In the genomic region with DNA sequence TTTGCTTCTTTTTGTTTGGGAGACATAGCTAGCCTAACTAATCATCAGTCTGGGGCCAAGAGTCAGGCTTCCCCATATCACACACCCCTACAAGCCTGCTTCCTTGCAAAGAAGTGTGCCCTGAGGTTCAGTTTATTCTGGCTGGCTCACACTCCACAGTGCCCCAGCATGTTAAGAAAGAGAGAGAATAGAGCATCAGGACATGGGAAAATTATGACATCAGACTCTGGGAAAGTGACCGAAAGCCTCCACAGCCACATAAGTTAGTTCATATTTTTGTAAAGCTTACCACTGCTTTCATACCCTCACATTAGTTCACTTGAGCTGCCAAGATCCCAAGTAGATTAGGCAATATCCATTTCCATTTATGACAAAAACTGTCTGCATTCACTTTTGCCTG, we compare ENCODE assay signal across 19 cellular contexts.
DNase-seq lines count a peak whose midpoint lies in the region; ATAC-seq and TF ChIP-seq lines count a peak whose summit lies in the region.
"Had no signal": no experiment of that assay in that cellular context is flagged by ENCODE, and none has a peak within 500 bp of the region (broad histone marks: within the 10 kb centered on the region; RNA-seq: fewer than 3 reads in every experiment).

No MANE protein-coding gene starts in this region.

- DNase-seq in AG20443 (ENCODE audit: low spot score): peak; percentile 55
- peak; percentile 29 for DNase-seq in NCI-H226
- peak; percentile 52 for DNase-seq in epithelial cell of esophagus (ENCODE audit: low read depth)
- no peak for DNase-seq in osteocyte (ENCODE audit: extremely low spot score, unreplicated experiment)
- DNase-seq in coronary artery (ENCODE audit: low spot score): no peak
- DNase-seq: amygdala; gastrocnemius medialis; GDM1; NCI-H2029; NCI-H524 treated with DMSO at 0.1 percent for 48 hours; psoas muscle; SHP77 treated with DMSO at 0.1 percent for 48 hours; stimulated activated naive CD8-positive, alpha-beta T cell treated with anti-CD3 and anti-CD28 coated beads, Interleukin-15, amount 100 ng/mL, for 72 hours; T-helper 2 cell had no signal

- peak overlapping the region; percentile 11 for H3K27ac Mint-ChIP-seq in osteocyte (ENCODE audit: unreplicated experiment)
- H3K27ac Mint-ChIP-seq: stimulated activated naive CD8-positive, alpha-beta T cell treated with anti-CD3 and anti-CD28 coated beads, Interleukin-15, amount 100 ng/mL, for 72 hours had no signal

- H3K4me1 Mint-ChIP-seq in osteocyte (ENCODE audit: unreplicated experiment): peaks cover 5% of the 10 kb centered on the region

- H3K36me3 Mint-ChIP-seq in osteocyte (ENCODE audit: unreplicated experiment): no peaks in the 10 kb centered on the region

- TF ChIP-seq CTCF in epithelial cell of esophagus (IDR thresholded peaks at IDR 0.05; ENCODE audit: insufficient read depth, low read depth, low read length, missing control alignments) (no peak), osteocyte (IDR thresholded peaks at IDR 0.05) (no peak), coronary artery (IDR thresholded peaks at IDR 0.05) (no peak)

- no peak overlapping the region for H3K4me3 Mint-ChIP-seq in osteocyte (ENCODE audit: unreplicated experiment)
- H3K4me3 Mint-ChIP-seq: nephron; stimulated activated naive CD8-positive, alpha-beta T cell treated with anti-CD3 and anti-CD28 coated beads, Interleukin-15, amount 100 ng/mL, for 72 hours had no signal

- ATAC-seq in HG03025 (IDR thresholded peaks at IDR 0.05; ENCODE audit: low FRiP score, unreplicated experiment) (no peak), GM21423 (IDR thresholded peaks at IDR 0.05; ENCODE audit: unreplicated experiment) (no peak), GM21737 (IDR thresholded peaks at IDR 0.05; ENCODE audit: unreplicated experiment) (no peak)
- ATAC-seq: gastrocnemius medialis; psoas muscle; stimulated activated naive CD8-positive, alpha-beta T cell treated with anti-CD3 and anti-CD28 coated beads, Interleukin-15, amount 100 ng/mL, for 72 hours had no signal

- no peak overlapping the region for H3K27ac ChIP-seq in coronary artery
- H3K27ac ChIP-seq: gastrocnemius medialis, psoas muscle, vagina had no signal

- H3K4me3 ChIP-seq in epithelial cell of esophagus (ENCODE audit: low read length) (no peak overlapping the region), coronary artery (no peak overlapping the region)
- H3K4me3 ChIP-seq: gastrocnemius medialis, psoas muscle, vagina had no signal

- H3K9me3 Mint-ChIP-seq in osteocyte (ENCODE audit: unreplicated experiment): no peaks in the 10 kb centered on the region
- H3K9me3 Mint-ChIP-seq: nephron had no signal

- H3K27me3 Mint-ChIP-seq in osteocyte (ENCODE audit: unreplicated experiment): peaks cover 6% of the 10 kb centered on the region
- H3K27me3 Mint-ChIP-seq: stimulated activated naive CD8-positive, alpha-beta T cell treated with anti-CD3 and anti-CD28 coated beads, Interleukin-15, amount 100 ng/mL, for 72 hours had no signal

Comparison
In these comparisons a context has a peak if more than half of its experiments do, and no peak if none do; other contexts are left out.
1. DNase-seq: peak in AG20443 (single experiment), NCI-H226 (single experiment) and epithelial cell of esophagus (single experiment); none in osteocyte (single experiment) and coronary artery (single experiment).